In genomic region chr10:35392482-35393230, GRCh38 we compare ENCODE assay signal across 18 cellular contexts. TPM values are rescaled to one million over a fixed set of nuclear protein-coding genes. Genes with fewer than 3 reads are reported as not detected.
DNase-seq lines count a peak whose midpoint lies in the region; ATAC-seq, FAIRE-seq and TF ChIP-seq lines count a peak whose summit lies in the region.
"Had no signal": no experiment of that assay in that cellular context is flagged by ENCODE, and none has a peak within 500 bp of the region (broad histone marks: within the 10 kb centered on the region; RNA-seq: fewer than 3 reads in every experiment).

No MANE protein-coding gene starts in this region.

- H3K9ac ChIP-seq in BLaER1: no peak overlapping the region
- H3K9ac ChIP-seq: GM23248 had no signal

- H3K4me1 ChIP-seq in BLaER1 (peaks cover 54% of the 10 kb centered on the region), GM23338 (ENCODE audit: insufficient read depth) (peaks cover 50% of the 10 kb centered on the region)

- no peak overlapping the region for H2AFZ ChIP-seq in GM23338
- H2AFZ ChIP-seq: GM23248, PC-9 had no signal

- TF ChIP-seq CTCF in GM23338 (conservative IDR thresholded peaks at IDR 0.05; ENCODE audit: low read depth in 2 of 2): no peak
- TF ChIP-seq CTCF in bronchial epithelial cell (IDR thresholded peaks at IDR 0.05; ENCODE audit: insufficient read depth, low read length, severe bottlenecking): no peak

- H3K27me3 ChIP-seq in BLaER1 (no peaks in the 10 kb centered on the region), GM23338 (ENCODE audit: insufficient read depth) (no peaks in the 10 kb centered on the region), bronchial epithelial cell (ENCODE audit: control insufficient read depth, insufficient read depth, low read length) (no peaks in the 10 kb centered on the region)

- H3K9me3 Mint-ChIP-seq in GM23338: peaks cover 42% of the 10 kb centered on the region
- peaks cover 0 to 33% (median 19%) of the 10 kb centered on the region in 9 donors for H3K9me3 Mint-ChIP-seq in naive thymus-derived CD8-positive, alpha-beta T cell
- H3K9me3 Mint-ChIP-seq in T-helper 2 cell treated with Interferon-gamma antibody and Interleukin-4, amounts not matched to agents 5 μg/mL and 100 μg/mL, for 36 hours: peaks cover 20% of the 10 kb centered on the region

- POLR2A ChIA-PET in naive thymus-derived CD8-positive, alpha-beta T cell (lab: Charles Lee): interaction anchor here (0.6 kb wide), 1 partner anchor 227 kb away, joined by 3 read pairs; no protein-coding TSS in a partner anchor

- H3K27ac Mint-ChIP-seq in GM23338: peak overlapping the region; percentile 65; the same call in 1 of the 2 replicates
- peak overlapping the region in 3 of 10 donors; percentile 27 to 57 (median 46) for H3K27ac Mint-ChIP-seq in naive thymus-derived CD8-positive, alpha-beta T cell
- H3K27ac Mint-ChIP-seq in T-helper 2 cell treated with Interferon-gamma antibody and Interleukin-4, amounts not matched to agents 5 μg/mL and 100 μg/mL, for 36 hours: no peak overlapping the region

- 0 out of 2 replicates have a peak, but pooled peaks cover 2% of the 10 kb centered on the region for H3F3A ChIP-seq in GM23338 (replicated peaks; ENCODE audit: low read depth)

- H3K36me3 Mint-ChIP-seq in GM23338 (ENCODE audit: low read depth): peaks cover 42% of the 10 kb centered on the region
- peaks cover 2 to 31% (median 17%) of the 10 kb centered on the region in 3 donors for H3K36me3 Mint-ChIP-seq in naive thymus-derived CD8-positive, alpha-beta T cell
- H3K36me3 Mint-ChIP-seq in T-helper 2 cell treated with Interferon-gamma antibody and Interleukin-4, amounts not matched to agents 5 μg/mL and 100 μg/mL, for 36 hours (ENCODE audit: low read depth): peaks cover 14% of the 10 kb centered on the region

- H3K27ac ChIP-seq in BLaER1 (no peak overlapping the region), GM23338 (ENCODE audit: low read depth) (peak overlapping the region; percentile 90)
- H3K27ac ChIP-seq: A549, GM23248, HL-60, PC-9 had no signal

- H3K36me3 ChIP-seq in BLaER1: peaks cover 56% of the 10 kb centered on the region
- H3K36me3 ChIP-seq in GM23338 (ENCODE audit: insufficient read depth): no peaks in the 10 kb centered on the region
- H3K36me3 ChIP-seq in bronchial epithelial cell (ENCODE audit: control insufficient read depth, insufficient read depth, low read length): no peaks in the 10 kb centered on the region

- FAIRE-seq in bronchial epithelial cell (lab: Jason Lieb, UNC): peak; percentile 7
- FAIRE-seq: A549 had no signal

- no peak overlapping the region for H3K4me3 Mint-ChIP-seq in GM23338
- H3K4me3 Mint-ChIP-seq in naive thymus-derived CD8-positive, alpha-beta T cell: peak overlapping the region in 4 of 10 donors; percentile 3 to 46 (median 20)
- H3K4me3 Mint-ChIP-seq in T-helper 2 cell treated with Interferon-gamma antibody and Interleukin-4, amounts not matched to agents 5 μg/mL and 100 μg/mL, for 36 hours: no peak overlapping the region

- H3K27me3 Mint-ChIP-seq in GM23338 (ENCODE audit: insufficient read depth, low read depth, poor library complexity): peaks cover 8% of the 10 kb centered on the region
- H3K27me3 Mint-ChIP-seq in naive thymus-derived CD8-positive, alpha-beta T cell: no peaks in the 10 kb centered on the region
- H3K27me3 Mint-ChIP-seq in T-helper 2 cell treated with Interferon-gamma antibody and Interleukin-4, amounts not matched to agents 5 μg/mL and 100 μg/mL, for 36 hours (ENCODE audit: low read depth): no peaks in the 10 kb centered on the region

- H3K4me3 ChIP-seq in BLaER1: no peak overlapping the region
- no peak overlapping the region for H3K4me3 ChIP-seq in GM23338
- no peak overlapping the region for H3K4me3 ChIP-seq in bronchial epithelial cell (ENCODE audit: low read depth, low read length)
- H3K4me3 ChIP-seq: A549, GM23248, PC-9 had no signal

- H3K9me3 ChIP-seq in BLaER1: peaks cover 41% of the 10 kb centered on the region

- H3K4me2 ChIP-seq in BLaER1 (peak overlapping the region; percentile 9), GM23338 (peak overlapping the region; percentile 62; the same call in 1 of the 2 replicates)
- H3K4me2 ChIP-seq: A549, PC-9 had no signal

- ATAC-seq in GM23338: no peak; the same call in 1 of the 3 replicates
- no peak for ATAC-seq in naive thymus-derived CD8-positive, alpha-beta T cell
- ATAC-seq: A549 had no signal

- peaks cover 55% of the 10 kb centered on the region for H4K20me1 ChIP-seq in BLaER1
- no peaks in the 10 kb centered on the region for H4K20me1 ChIP-seq in GM23338 (replicated peaks; ENCODE audit: insufficient read depth)

- DNase-seq in GM23338 (ENCODE audit: low spot score) (no peak), bronchial epithelial cell (ENCODE audit: low read depth) (no peak), myocyte (ENCODE audit: low read depth) (peak; percentile 55), islet precursor cell (no peak)
- DNase-seq in naive thymus-derived CD8-positive, alpha-beta T cell: no peak
- DNase-seq in T-helper 2 cell treated with Interferon-gamma antibody and Interleukin-4, amounts not matched to agents 5 μg/mL and 100 μg/mL, for 36 hours (ENCODE audit: low spot score): no peak
- DNase-seq in activated CD4-positive, alpha-beta T cell treated with anti-CD3 and anti-CD28 coated beads, Interleukin-2, amount 50 U/mL, for 4 hours: no peak
- DNase-seq: DMS 273 treated with DMSO at 0.1 percent for 48 hours, GM23248, KBM-7, NCI-H1436 treated with DMSO at 0.1 percent for 48 hours, NCI-H2081, NCI-H2227 treated with DMSO at 0.1 percent for 48 hours, NCI-H526, PC-9 had no signal

- no peaks in the 10 kb centered on the region for H3K9me2 ChIP-seq in GM23338 (ENCODE audit: insufficient read depth)

- peaks cover 54% of the 10 kb centered on the region for H3K4me1 Mint-ChIP-seq in GM23338
- H3K4me1 Mint-ChIP-seq in naive thymus-derived CD8-positive, alpha-beta T cell: peaks cover 48 to 86% (median 75%) of the 10 kb centered on the region in 4 donors
- peaks cover 4% of the 10 kb centered on the region for H3K4me1 Mint-ChIP-seq in T-helper 2 cell treated with Interferon-gamma antibody and Interleukin-4, amounts not matched to agents 5 μg/mL and 100 μg/mL, for 36 hours (ENCODE audit: low read depth)

- peaks cover 89% of the 10 kb centered on the region for H3K79me2 ChIP-seq in GM23338 (replicated peaks; ENCODE audit: insufficient read depth)

TF ChIP-seq in GM23338, 12 proteins besides CTCF, POLR2A, EP300 and RAD21:
- TF ChIP-seq ETS1 (IDR thresholded peaks at IDR 0.05): no peak
- TF ChIP-seq NANOG (IDR thresholded peaks at IDR 0.05; ENCODE audit: borderline replicate concordance): no peak
- TF ChIP-seq CREB1 (CRISPR knock-in tag; IDR thresholded peaks at IDR 0.05; ENCODE audit: low read depth): no peak
- no peak for TF ChIP-seq REST (IDR thresholded peaks at IDR 0.05; ENCODE audit: unreplicated experiment)
- no peak for TF ChIP-seq POLR2AphosphoS5 (IDR thresholded peaks at IDR 0.05; ENCODE audit: low read depth)
- TF ChIP-seq EZH2 (IDR thresholded peaks at IDR 0.05; ENCODE audit: low read depth, unreplicated experiment): no peak
- TF ChIP-seq EZH2phosphoT487 (IDR thresholded peaks at IDR 0.05; ENCODE audit: unreplicated experiment): no peak

RNA-seq across cellular contexts. Expression of gene CCNY, which starts 56.3 kb away (rescaled TPM):
- total RNA-seq in GM23338 (2014; rRNA removed; shearing (Covaris generic)): 29.0 and 32.0 TPM in 2 replicates
- 14.2 and 17.4 TPM in 2 replicates for polyA plus RNA-seq in GM23338 (2016; fragmentation: Nextera tagmentation; extraction: Ambion mirVana)
- 66.3 and 80.6 TPM in 2 replicates for total RNA-seq in bronchial epithelial cell
- 99.7 and 125 TPM in 2 replicates for total RNA-seq in myocyte
- polyA plus RNA-seq in myocyte (2012): 281 TPM
- 10 to 100 TPM; 72.6 to 78.6 TPM for total RNA-seq in naive thymus-derived CD8-positive, alpha-beta T cell
- polyA plus RNA-seq in naive thymus-derived CD8-positive, alpha-beta T cell: 10 to 100 TPM; 11.0 to 25.5 (median 24.0) TPM
